1 cellular context compared by ENCODE assay signal in genomic region chr4:127188847-127189246, GRCh38.
TF ChIP-seq lines count a peak whose summit lies in the region.

No MANE protein-coding gene starts in this region.

TF ChIP-seq in HCT116, 20 proteins besides CTCF, POLR2A, EP300 and RAD21 (continued from another document):
- no peak for TF ChIP-seq TCF7L2 (IDR thresholded peaks at IDR 0.05; ENCODE audit: borderline replicate concordance, extremely low read depth, insufficient read depth, insufficient read length)
- TF ChIP-seq EZH2phosphoT487 (IDR thresholded peaks at IDR 0.05; ENCODE audit: borderline replicate concordance): no peak
- no peak for TF ChIP-seq ZNF274 (IDR thresholded peaks at IDR 0.05; ENCODE audit: low read depth, low read length)
- no peak for TF ChIP-seq ELF1 (IDR thresholded peaks at IDR 0.05; ENCODE audit: borderline replicate concordance, low read depth)
- no peak for TF ChIP-seq CEBPB (IDR thresholded peaks at IDR 0.05; ENCODE audit: low read depth)
- no peak for TF ChIP-seq MAX (IDR thresholded peaks at IDR 0.05)
- TF ChIP-seq SP1 (IDR thresholded peaks at IDR 0.05; ENCODE audit: low read depth): no peak
- TF ChIP-seq ZFX (IDR thresholded peaks at IDR 0.05): no peak
- no peak for TF ChIP-seq FOSL1 (IDR thresholded peaks at IDR 0.05; ENCODE audit: low read depth)
- no peak for TF ChIP-seq EZH2 (IDR thresholded peaks at IDR 0.05)
- TF ChIP-seq SIN3A (IDR thresholded peaks at IDR 0.05; ENCODE audit: low read depth): no peak
- no peak for TF ChIP-seq ZBTB33 (IDR thresholded peaks at IDR 0.05; ENCODE audit: extremely low read depth, insufficient replicate concordance, low read length)
TF ChIP-seq in HCT116: peak in this region for 0.
